In genomic region chr18:38422216-38422615, GRCh38 we compare ENCODE assay signal across 10 cellular contexts.
"Had no signal": no experiment of that assay in that cellular context is flagged by ENCODE, and none has a peak within 500 bp of the region (broad histone marks: within the 10 kb centered on the region; RNA-seq: fewer than 3 reads in every experiment).

No MANE protein-coding gene starts in this region.

- H3K9ac ChIP-seq: GM23248 had no signal

- H3K27ac ChIP-seq: GM23248 had no signal

- FAIRE-seq: H1, H54, HTR-8/SVneo, K562 had no signal

- ATAC-seq: K562 had no signal

- H2AFZ ChIP-seq: GM23248 had no signal

- DNase-seq: GM23248, H9, HCEC 1CT, IMR-90, Kasumi-1, KG1 had no signal

- H3K4me3 ChIP-seq: GM23248, K562 had no signal
